ENCODE assay signal across 8 cellular contexts in genomic region chr14:35365130-35366047, GRCh38. TPM values are rescaled to one million over a fixed set of nuclear protein-coding genes. Genes with fewer than 3 reads are reported as not detected.
DNase-seq lines count a peak whose midpoint lies in the region; ATAC-seq and TF ChIP-seq lines count a peak whose summit lies in the region.

No MANE protein-coding gene starts in this region.

- no peak for TF ChIP-seq CTCF in AG10803 (conservative IDR thresholded peaks at IDR 0.05; ENCODE audit: low read length)
- TF ChIP-seq CTCF in cardiac fibroblast (IDR thresholded peaks at IDR 0.05; ENCODE audit: low read depth, low read length), result no peak

- no peak overlapping the region for H3K4me3 ChIP-seq in AG10803 (ENCODE audit: low read length)
- no peak overlapping the region for H3K4me3 ChIP-seq in cardiac fibroblast (replicated peaks in 1 of 2; ENCODE audit: low read depth in 2 of 2, low read length in 2 of 2)

- peak; percentile 46 for ATAC-seq in HG03196 (IDR thresholded peaks at IDR 0.05; ENCODE audit: unreplicated experiment)
- no peak for ATAC-seq in GM21528 (IDR thresholded peaks at IDR 0.05; ENCODE audit: low FRiP score, unreplicated experiment)

- DNase-seq in AG10803 (ENCODE audit: low read depth), result peak; percentile 83
- DNase-seq in activated CD4-positive, CD25-positive, alpha-beta regulatory T cell (lab: John Stamatoyannopoulos, UW), result peak in 3 of 4 experiments; percentile 10 to 58 (median 53)
- DNase-seq in cardiac fibroblast (ENCODE audit: low read depth in 2 of 2), result peak; percentile 84 to 93
- DNase-seq in lung microvascular endothelial cell (ENCODE audit: low read depth in 2 of 2), result peak; percentile 75 to 95
- peak; percentile 69 for DNase-seq in stimulated activated CD8-positive, alpha-beta memory T cell treated with anti-CD3 and anti-CD28 coated beads, Interleukin-4, amount 100 ng/mL, for 24 hours (ENCODE audit: low read depth)
- no peak for DNase-seq in HuH-7 (ENCODE audit: low spot score)

RNA-seq across cellular contexts. Expression of gene NFKBIA, which starts 39.2 kb away (rescaled TPM):
- total RNA-seq in lung microvascular endothelial cell, result 90.4 and 177 TPM in 2 replicates
